30 cellular contexts compared by ENCODE assay signal in the genomic region with DNA sequence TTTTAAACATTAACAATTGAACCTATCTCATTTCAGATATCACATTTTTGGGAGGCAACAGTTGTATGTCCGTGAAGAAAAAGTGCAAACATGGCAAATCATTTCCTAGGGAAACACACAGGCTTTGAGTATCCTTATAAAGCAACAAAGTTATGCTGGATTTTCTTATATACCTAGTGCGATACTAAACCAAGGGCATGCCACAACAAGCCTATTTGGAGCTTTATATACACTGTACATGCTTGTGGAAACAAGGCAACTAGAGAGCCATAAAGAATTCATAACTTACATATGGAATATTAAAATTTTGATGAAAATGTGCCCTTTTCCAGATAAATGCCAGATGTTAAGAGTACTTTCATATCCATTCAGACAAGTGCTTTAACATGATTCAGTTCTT.
A peak's percentile ranks its signal among the peaks of the same experiment; 100 is the strongest.
DNase-seq lines count a peak whose midpoint lies in the region; ATAC-seq, FAIRE-seq and TF ChIP-seq lines count a peak whose summit lies in the region.
"Had no signal": no experiment of that assay in that cellular context is flagged by ENCODE, and none has a peak within 500 bp of the region (broad histone marks: within the 10 kb centered on the region; RNA-seq: fewer than 3 reads in every experiment).

No MANE protein-coding gene starts in this region.

- no peaks in the 10 kb centered on the region for H3K36me3 ChIP-seq in astrocyte (ENCODE audit: insufficient read depth, low read length)
- no peaks in the 10 kb centered on the region for H3K36me3 ChIP-seq in esophagus squamous epithelium
- H3K36me3 ChIP-seq in parathyroid adenoma (ENCODE audit: control insufficient read depth, insufficient read depth, low read length) = no peaks in the 10 kb centered on the region

- H3K27me3 ChIP-seq in astrocyte (ENCODE audit: insufficient read depth, low read length) = peaks cover 19% of the 10 kb centered on the region
- H3K27me3 ChIP-seq in esophagus squamous epithelium = no peaks in the 10 kb centered on the region
- H3K27me3 ChIP-seq in parathyroid adenoma (ENCODE audit: control insufficient read depth, insufficient read depth, low read length) = no peaks in the 10 kb centered on the region

- H3K27ac ChIP-seq in astrocyte (ENCODE audit: low read depth, low read length) = no peak overlapping the region
- H3K27ac ChIP-seq in esophagus squamous epithelium = peak overlapping the region; percentile 36 to 85 (median 78)
- H3K27ac ChIP-seq in parathyroid adenoma = peak overlapping the region; percentile 61
- H3K27ac ChIP-seq: 22Rv1, C4-2B, KMS-11 had no signal

- H3K4me2 ChIP-seq in astrocyte (ENCODE audit: low read length) = no peak overlapping the region
- H3K4me2 ChIP-seq in parathyroid adenoma (ENCODE audit: low read length) = peak overlapping the region; percentile 14
- H3K4me2 ChIP-seq: GM23338, KMS-11 had no signal

- H3K27ac Mint-ChIP-seq in astrocyte (ENCODE audit: unreplicated experiment) = peak overlapping the region; percentile 83
- no peak overlapping the region for H3K27ac Mint-ChIP-seq in stimulated activated naive CD8-positive, alpha-beta T cell treated with anti-CD3 and anti-CD28 coated beads, Interleukin-15, amount 100 ng/mL, for 72 hours
- H3K27ac Mint-ChIP-seq: B cell; CD8-positive, alpha-beta T cell; GM23338; H9; IgD-negative memory B cell had no signal

- FAIRE-seq in astrocyte (lab: Jason Lieb, UNC) = no peak
- FAIRE-seq: GM18507 had no signal

- WGBS in esophagus squamous epithelium, 2 donors = 31 to 57% methylated on average over 2 of the region's 2 CpGs

- peaks cover 6% of the 10 kb centered on the region for H3K79me2 ChIP-seq in astrocyte (ENCODE audit: insufficient read depth, low read length)
- peaks cover 75% of the 10 kb centered on the region for H3K79me2 ChIP-seq in parathyroid adenoma

- TF ChIP-seq CTCF in astrocyte (IDR thresholded peaks at IDR 0.05; ENCODE audit: insufficient read depth, low read depth, low read length) = no peak
- no peak for TF ChIP-seq CTCF in esophagus squamous epithelium (IDR thresholded peaks at IDR 0.05)
- TF ChIP-seq CTCF in parathyroid adenoma (IDR thresholded peaks at IDR 0.05) = no peak

- H3K9me3 ChIP-seq in astrocyte (ENCODE audit: insufficient read depth, low read depth, low read length) (no peaks in the 10 kb centered on the region), esophagus squamous epithelium (no peaks in the 10 kb centered on the region), parathyroid adenoma (ENCODE audit: control insufficient read depth, low read length) (no peaks in the 10 kb centered on the region)
- H3K9me3 ChIP-seq: Caco-2 had no signal

- H3K9me3 Mint-ChIP-seq in astrocyte (ENCODE audit: unreplicated experiment) = no peaks in the 10 kb centered on the region
- H3K9me3 Mint-ChIP-seq in stimulated activated naive CD8-positive, alpha-beta T cell treated with anti-CD3 and anti-CD28 coated beads, Interleukin-15, amount 100 ng/mL, for 72 hours = no peaks in the 10 kb centered on the region
- H3K9me3 Mint-ChIP-seq: CD8-positive, alpha-beta T cell; GM23338; H9; HFFc6; IgD-negative memory B cell had no signal

- H3K4me3 ChIP-seq in astrocyte (ENCODE audit: insufficient read depth, low read depth, low read length) = no peak overlapping the region
- H3K4me3 ChIP-seq in esophagus squamous epithelium = no peak overlapping the region
- no peak overlapping the region for H3K4me3 ChIP-seq in parathyroid adenoma (ENCODE audit: low read depth, low read length)
- H3K4me3 ChIP-seq: GM23338, PC-9 had no signal

- H3K27me3 Mint-ChIP-seq in astrocyte (ENCODE audit: low read depth, unreplicated experiment) = no peaks in the 10 kb centered on the region
- no peaks in the 10 kb centered on the region for H3K27me3 Mint-ChIP-seq in stimulated activated naive CD8-positive, alpha-beta T cell treated with anti-CD3 and anti-CD28 coated beads, Interleukin-15, amount 100 ng/mL, for 72 hours

- H3K36me3 Mint-ChIP-seq in astrocyte (ENCODE audit: low read depth, unreplicated experiment) = no peaks in the 10 kb centered on the region
- H3K36me3 Mint-ChIP-seq: CD8-positive, alpha-beta T cell; IgD-negative memory B cell had no signal

- H4K20me1 ChIP-seq in astrocyte (ENCODE audit: insufficient read depth, low read length) = peaks cover 26% of the 10 kb centered on the region

- H3K4me3 Mint-ChIP-seq in astrocyte (ENCODE audit: unreplicated experiment) = no peak overlapping the region
- no peak overlapping the region for H3K4me3 Mint-ChIP-seq in stimulated activated naive CD8-positive, alpha-beta T cell treated with anti-CD3 and anti-CD28 coated beads, Interleukin-15, amount 100 ng/mL, for 72 hours
- H3K4me3 Mint-ChIP-seq: B cell; CD8-positive, alpha-beta T cell; GM23338; H9; IgD-negative memory B cell had no signal

- DNase-seq in DMS 273 (lab: John Stamatoyannopoulos, UW; ENCODE audit: unreplicated experiment) = peak; percentile 35
- no peak for DNase-seq in DMS 273 treated with DMSO at 0.1 percent for 48 hours (lab: John Stamatoyannopoulos, UW)
- no peak for DNase-seq in astrocyte (ENCODE audit: low read depth)
- no peak for DNase-seq in esophagus squamous epithelium (lab: John Stamatoyannopoulos, UW)
- DNase-seq in medulla oblongata (ENCODE audit: extremely low spot score) = no peak
- DNase-seq in stimulated activated naive CD8-positive, alpha-beta T cell treated with anti-CD3 and anti-CD28 coated beads, Interleukin-15, amount 100 ng/mL, for 72 hours = no peak
- DNase-seq: Caco-2; CD8-positive, alpha-beta T cell; DMS153; DND-41; H9; HFFc6; NCI-H1048; NCI-H1417; NCI-H1694; NCI-H2029 treated with DMSO at 0.1 percent for 48 hours; NCI-H446 treated with DMSO at 0.1 percent for 48 hours; NCI-H526; NK-92 treated with Interleukin-12 subunit alpha and Interleukin-12 subunit beta, amount 100 ng/mL, for 24 hours; PC-9; SHP77 treated with DMSO at 0.1 percent for 48 hours had no signal

- H3K4me1 ChIP-seq in astrocyte (ENCODE audit: insufficient read depth, low read length) (peaks cover 42% of the 10 kb centered on the region), esophagus squamous epithelium (peaks cover 30 to 79% (median 41%) of the 10 kb centered on the region in 3 donors), parathyroid adenoma (peaks cover 68% of the 10 kb centered on the region)
- H3K4me1 ChIP-seq: Caco-2 had no signal

- intact Hi-C loops in esophagus squamous epithelium (cut with DNase I) = no loop called here

- TF ChIP-seq POLR2A in esophagus squamous epithelium (IDR thresholded peaks at IDR 0.05) = no peak

- H2AFZ ChIP-seq in astrocyte (ENCODE audit: low read depth, low read length) (no peak overlapping the region), parathyroid adenoma (no peak overlapping the region)
- H2AFZ ChIP-seq: GM23338, PC-9 had no signal

- ATAC-seq in stimulated activated naive CD8-positive, alpha-beta T cell treated with anti-CD3 and anti-CD28 coated beads, Interleukin-15, amount 100 ng/mL, for 72 hours = no peak
- ATAC-seq in GM18519 (IDR thresholded peaks at IDR 0.05; ENCODE audit: low FRiP score, unreplicated experiment) = no peak
- ATAC-seq: CD8-positive, alpha-beta T cell; GM23338 had no signal

- peaks cover 69% of the 10 kb centered on the region for H3K4me1 Mint-ChIP-seq in astrocyte (ENCODE audit: low read depth, unreplicated experiment)
- peaks cover 17% of the 10 kb centered on the region for H3K4me1 Mint-ChIP-seq in stimulated activated naive CD8-positive, alpha-beta T cell treated with anti-CD3 and anti-CD28 coated beads, Interleukin-15, amount 100 ng/mL, for 72 hours
- H3K4me1 Mint-ChIP-seq: B cell, IgD-negative memory B cell had no signal

- H3K9ac ChIP-seq in astrocyte (ENCODE audit: low read length) (no peak overlapping the region), parathyroid adenoma (no peak overlapping the region)
- H3K9ac ChIP-seq: KMS-11 had no signal
